ENCODE assay signal across 19 cellular contexts in the genomic region with DNA sequence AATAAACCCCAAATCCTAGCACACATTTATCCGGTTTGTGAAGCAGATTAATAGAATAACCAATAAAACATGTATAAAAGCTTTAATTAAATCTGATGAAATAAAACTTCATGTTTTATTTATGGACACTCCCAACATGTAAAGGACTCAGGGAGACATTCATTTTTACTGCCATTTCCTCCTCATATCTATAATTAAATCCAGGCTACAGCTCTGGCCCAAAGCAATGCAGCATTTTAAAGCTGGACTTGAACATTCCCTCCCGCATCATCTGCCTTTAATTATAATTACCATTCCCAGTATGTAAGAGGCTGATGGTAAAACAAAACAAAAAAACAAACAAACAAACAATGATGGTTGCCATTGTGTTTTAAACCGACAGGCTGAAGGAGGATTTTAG.
DNase-seq lines count a peak whose midpoint lies in the region; ATAC-seq, FAIRE-seq and TF ChIP-seq lines count a peak whose summit lies in the region.
"Had no signal": no experiment of that assay in that cellular context is flagged by ENCODE, and none has a peak within 500 bp of the region (broad histone marks: within the 10 kb centered on the region; RNA-seq: fewer than 3 reads in every experiment).

No MANE protein-coding gene starts in this region.

- peaks cover 3 to 16% of the 10 kb centered on the region in 2 experiments for H3K36me3 ChIP-seq in SK-N-SH (replicated peaks in 1 of 2; ENCODE audit: control insufficient read depth in 1 of 2, insufficient read depth in 2 of 2, low read length in 1 of 2)

- no peak overlapping the region for H3K4me3 ChIP-seq in SK-N-SH (ENCODE audit: low read depth in 2 of 2, low read length in 1 of 2)

- H4K20me1 ChIP-seq in SK-N-SH (ENCODE audit: insufficient read depth): no peaks in the 10 kb centered on the region

- H3K9me2 ChIP-seq in SK-N-SH: no peaks in the 10 kb centered on the region

- whole genome bisulfite sequencing in SK-N-SH (ENCODE audit: low lambda C conversion rate): 34% methylated on average over 3 of the region's 3 CpGs

- H3K27me3 ChIP-seq in SK-N-SH (ENCODE audit: insufficient read depth): no peaks in the 10 kb centered on the region

- no peak overlapping the region for H3K9ac ChIP-seq in SK-N-SH

- H3K36me3 Mint-ChIP-seq in nephron (ENCODE audit: low read depth): peaks cover 3% of the 10 kb centered on the region
- H3K36me3 Mint-ChIP-seq: CD14-positive monocyte had no signal

- H3K4me2 ChIP-seq in SK-N-SH: peak overlapping the region; percentile 6; the same call in 1 of the 2 replicates

- no peak overlapping the region for H2AFZ ChIP-seq in SK-N-SH (ENCODE audit: low read depth)

- no peak overlapping the region for H3K4me3 Mint-ChIP-seq in nephron
- H3K4me3 Mint-ChIP-seq: CD14-positive monocyte had no signal

- POLR2A ChIA-PET in SK-N-SH (lab: Yijun Ruan, JAX): no interaction called here

- H3K27ac ChIP-seq in SK-N-SH (ENCODE audit: low read depth in 2 of 2, low read length in 1 of 2): peak overlapping the region; percentile 69 to 94; a peak in 3 of 4 replicates
- H3K27ac ChIP-seq: RWPE1 had no signal

- no peak for FAIRE-seq in RCC 7860 (lab: Jason Lieb, UNC)

- H3K79me2 ChIP-seq in SK-N-SH (ENCODE audit: insufficient read depth): no peaks in the 10 kb centered on the region

- peak; percentile 13 to 87; a peak in 2 of 4 replicates for TF ChIP-seq EP300 in SK-N-SH (IDR thresholded peaks at IDR 0.05; ENCODE audit: borderline replicate concordance in 1 of 2, low read depth in 1 of 2, low read length in 1 of 2)

- TF ChIP-seq CTCF in SK-N-SH (IDR thresholded peaks at IDR 0.05) (no peak), nephron (IDR thresholded peaks at IDR 0.05; ENCODE audit: unreplicated experiment in 3 of 3) (no peak)

- TF ChIP-seq RAD21 in SK-N-SH (IDR thresholded peaks at IDR 0.05; ENCODE audit: low read length): no peak

- peaks cover 14% of the 10 kb centered on the region for H3K27me3 Mint-ChIP-seq in nephron (ENCODE audit: low read depth)

- DNase-seq in EH (ENCODE audit: low read depth) (peak; percentile 62), SK-N-SH (peak; percentile 57), fibroblast of peridontal ligament (ENCODE audit: extremely low read depth) (peak; percentile 73), RCC 7860 (ENCODE audit: low spot score) (no peak), putamen (ENCODE audit: low spot score) (no peak), G401 (ENCODE audit: low spot score) (no peak)
- DNase-seq: COR-L47, GOT3, KBM-7, NCI-H1417 treated with DMSO at 0.1 percent for 48 hours, NCI-H1930, NCI-H2171 treated with DMSO at 0.1 percent for 48 hours, NCI-H446 treated with DMSO at 0.1 percent for 48 hours, NCI-H774, T-helper 1 cell had no signal

- no peaks in the 10 kb centered on the region for H3K9me3 Mint-ChIP-seq in nephron

- H3K9me3 ChIP-seq in SK-N-SH: no peaks in the 10 kb centered on the region

- peaks cover 33% of the 10 kb centered on the region for H3K4me1 Mint-ChIP-seq in nephron
- H3K4me1 Mint-ChIP-seq: CD14-positive monocyte had no signal

- no peak for ATAC-seq in GM21737 (IDR thresholded peaks at IDR 0.05; ENCODE audit: unreplicated experiment)

- in situ Hi-C loops in G401 (cut with HindIII; ENCODE audit: low sequenced_read_pairs): no loop called here

- H3F3A ChIP-seq in SK-N-SH (replicated peaks; ENCODE audit: insufficient read depth): peaks cover 4% of the 10 kb centered on the region

- H3K27ac Mint-ChIP-seq in nephron: peak overlapping the region; percentile 62 to 90 (median 70)
- H3K27ac Mint-ChIP-seq: CD14-positive monocyte had no signal

- CTCF ChIA-PET in SK-N-SH (lab: Yijun Ruan, JAX): no interaction called here

- peaks cover 0 to 26% of the 10 kb centered on the region in 2 experiments; a peak in 2 of 4 replicates for H3K4me1 ChIP-seq in SK-N-SH (ENCODE audit: control insufficient read depth in 1 of 2, insufficient read depth in 2 of 2, low read depth in 1 of 2, low read length in 1 of 2)

TF ChIP-seq in SK-N-SH, 30 proteins besides CTCF, POLR2A, EP300 and RAD21:
- TF ChIP-seq MXI1 (IDR thresholded peaks at IDR 0.05; ENCODE audit: low read depth, low read length) (no peak), REST (IDR thresholded peaks at IDR 0.05; ENCODE audit: low read depth, low read length) (no peak), IRF3 (IDR thresholded peaks at IDR 0.05; ENCODE audit: low read depth, low read length) (no peak), POLR2AphosphoS5 (IDR thresholded peaks at IDR 0.05; ENCODE audit: low read depth, low read length) (peak; percentile 56), FOXJ3 (CRISPR knock-in tag; IDR thresholded peaks at IDR 0.05) (0 out of 2 replicates have a peak, but pooled peaks have one; percentile 42), TAF1 (IDR thresholded peaks at IDR 0.05; ENCODE audit: borderline replicate concordance, low read depth, low read length) (no peak), JUND (IDR thresholded peaks at IDR 0.05) (no peak), FOSL2 (IDR thresholded peaks at IDR 0.05; ENCODE audit: borderline replicate concordance, low read depth) (no peak), GATA2 (CRISPR knock-in tag; IDR thresholded peaks at IDR 0.05) (peak; percentile 66; the same call in 1 of the 2 replicates), ZBTB33 (IDR thresholded peaks at IDR 0.05; ENCODE audit: borderline replicate concordance, low read depth) (no peak), TCF12 (IDR thresholded peaks at IDR 0.05) (peak; percentile 94), SMC3 (IDR thresholded peaks at IDR 0.05; ENCODE audit: low read depth, low read length) (no peak), RCOR1 (IDR thresholded peaks at IDR 0.05; ENCODE audit: low read length) (peak; percentile 93), NFIC (IDR thresholded peaks at IDR 0.05; ENCODE audit: borderline replicate concordance) (no peak), CHD2 (IDR thresholded peaks at IDR 0.05; ENCODE audit: low read length, partially characterized antibody) (peak; percentile 84)
- TF ChIP-seq, protein P1, sequence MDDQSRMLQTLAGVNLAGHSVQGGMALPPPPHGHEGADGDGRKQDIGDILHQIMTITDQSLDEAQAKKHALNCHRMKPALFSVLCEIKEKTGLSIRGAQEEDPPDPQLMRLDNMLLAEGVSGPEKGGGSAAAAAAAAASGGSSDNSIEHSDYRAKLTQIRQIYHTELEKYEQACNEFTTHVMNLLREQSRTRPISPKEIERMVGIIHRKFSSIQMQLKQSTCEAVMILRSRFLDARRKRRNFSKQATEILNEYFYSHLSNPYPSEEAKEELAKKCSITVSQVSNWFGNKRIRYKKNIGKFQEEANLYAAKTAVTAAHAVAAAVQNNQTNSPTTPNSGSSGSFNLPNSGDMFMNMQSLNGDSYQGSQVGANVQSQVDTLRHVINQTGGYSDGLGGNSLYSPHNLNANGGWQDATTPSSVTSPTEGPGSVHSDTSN (IDR thresholded peaks at IDR 0.05): 0 out of 2 replicates have a peak, but pooled peaks have one; percentile 27
- TF ChIP-seq, protein P2, sequence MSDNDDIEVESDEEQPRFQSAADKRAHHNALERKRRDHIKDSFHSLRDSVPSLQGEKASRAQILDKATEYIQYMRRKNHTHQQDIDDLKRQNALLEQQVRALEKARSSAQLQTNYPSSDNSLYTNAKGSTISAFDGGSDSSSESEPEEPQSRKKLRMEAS (IDR thresholded peaks at IDR 0.05; ENCODE audit: low read depth): no peak

Comparison
In these comparisons a context has a peak if more than half of its experiments do, and no peak if none do; other contexts are left out.
1. DNase-seq: peak in EH (single experiment), SK-N-SH (single experiment) and fibroblast of peridontal ligament (single experiment); none in RCC 7860 (single experiment), putamen (single experiment) and G401 (single experiment).